ENCODE assay signal across 8 cellular contexts in genomic region chr11:12174145-12175143, GRCh38.
DNase-seq lines count a peak whose midpoint lies in the region; ATAC-seq, FAIRE-seq and TF ChIP-seq lines count a peak whose summit lies in the region.

No MANE protein-coding gene starts in this region.

- intact Hi-C loops in sciatic nerve (cut with DNase I), result no loop called here
- intact Hi-C loops in pancreas (cut with DNase I), result no loop called here

- no peaks in the 10 kb centered on the region for H3K27me3 ChIP-seq in pancreas

- WGBS in pancreas, 2 donors, result 83 to 89% methylated on average over 4 of the region's 4 CpGs

- H3K27ac ChIP-seq in epithelial cell of prostate (peak overlapping the region; percentile 100), pancreas (no peak overlapping the region)

- no peaks in the 10 kb centered on the region for H3K9me3 ChIP-seq in pancreas

- FAIRE-seq in pancreas (lab: Jason Lieb, UNC), result no peak

- DNase-seq in NOMO-1 (lab: John Stamatoyannopoulos, UW; ENCODE audit: unreplicated experiment in 2 of 2), result peak; percentile 30 to 89
- no peak for DNase-seq in epithelial cell of prostate (ENCODE audit: low read depth, low spot score)
- no peak for DNase-seq in NCI-H2227 treated with DMSO at 0.1 percent for 48 hours (lab: John Stamatoyannopoulos, UW)
- no peak for DNase-seq in NCI-H748 (lab: John Stamatoyannopoulos, UW; ENCODE audit: unreplicated experiment)
- no peak for DNase-seq in sciatic nerve (ENCODE audit: low spot score)
- no peak for DNase-seq in pancreas

- peaks cover 0 to 4% (median 0%) of the 10 kb centered on the region in 3 donors for H3K4me1 ChIP-seq in pancreas

- H3K36me3 ChIP-seq in pancreas, result no peaks in the 10 kb centered on the region

- TF ChIP-seq CTCF in pancreas (IDR thresholded peaks at IDR 0.05), result no peak

- ATAC-seq in GM18517 (IDR thresholded peaks at IDR 0.05; ENCODE audit: unreplicated experiment) (peak; percentile 88), HG02588 (IDR thresholded peaks at IDR 0.05; ENCODE audit: unreplicated experiment) (peak; percentile 78), sciatic nerve (no peak), pancreas (no peak)

- H3K4me3 ChIP-seq in pancreas, result no peak overlapping the region

Comparison
In these comparisons a context has a peak if more than half of its experiments do, and no peak if none do; other contexts are left out.
1. ATAC-seq: peak in GM18517 (single experiment) and HG02588 (single experiment); none in sciatic nerve (single experiment) and pancreas (0 of 4).
2. DNase-seq: peak in NOMO-1 (2 of 2); none in epithelial cell of prostate (single experiment), NCI-H2227 treated with DMSO at 0.1 percent for 48 hours (single experiment), NCI-H748 (single experiment), sciatic nerve (single experiment) and pancreas (0 of 6).